Comparison of ENCODE assay signal across 2 cellular contexts in the genomic region with DNA sequence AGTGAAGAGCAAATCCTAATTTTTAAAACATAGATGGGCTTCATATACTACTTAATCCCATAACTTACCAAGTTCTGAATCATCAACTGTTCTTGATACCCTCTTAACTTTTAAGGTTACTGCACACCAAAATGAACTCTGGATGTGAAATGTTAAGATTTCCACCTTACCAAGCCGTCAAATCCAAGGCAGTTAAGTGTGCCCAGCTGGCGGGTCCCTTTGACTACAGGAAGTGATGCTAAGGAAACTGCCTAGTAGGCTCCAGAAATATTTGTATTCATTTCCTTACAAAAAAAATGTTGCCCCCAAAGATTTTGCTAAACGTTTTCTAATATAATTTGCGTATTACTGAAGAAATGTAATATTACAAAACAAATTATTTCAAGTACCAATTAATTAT.
TF ChIP-seq lines count a peak whose summit lies in the region.

No MANE protein-coding gene starts in this region.

TF ChIP-seq in HCT116, 20 proteins besides CTCF, POLR2A, EP300 and RAD21:
- TF ChIP-seq ZFX (IDR thresholded peaks at IDR 0.05) (no peak), CEBPB (IDR thresholded peaks at IDR 0.05; ENCODE audit: low read depth) (no peak), SP1 (IDR thresholded peaks at IDR 0.05; ENCODE audit: low read depth) (no peak), SRF (IDR thresholded peaks at IDR 0.05; ENCODE audit: low read depth) (no peak), REST (IDR thresholded peaks at IDR 0.05; ENCODE audit: low read depth) (no peak), EZH2 (IDR thresholded peaks at IDR 0.05) (no peak), YY1 (IDR thresholded peaks at IDR 0.05; ENCODE audit: extremely low read depth, insufficient replicate concordance, low read depth, low read length) (no peak), SIN3A (IDR thresholded peaks at IDR 0.05; ENCODE audit: low read depth) (no peak), ZNF274 (IDR thresholded peaks at IDR 0.05; ENCODE audit: low read depth, low read length) (no peak), ELF1 (IDR thresholded peaks at IDR 0.05; ENCODE audit: borderline replicate concordance, low read depth) (no peak), FOSL1 (IDR thresholded peaks at IDR 0.05; ENCODE audit: low read depth) (no peak), ZBTB33 (IDR thresholded peaks at IDR 0.05; ENCODE audit: extremely low read depth, insufficient replicate concordance, low read length) (no peak), TCF7L2 (IDR thresholded peaks at IDR 0.05; ENCODE audit: borderline replicate concordance, extremely low read depth, insufficient read depth, insufficient read length) (no peak)
- TF ChIP-seq, protein P1, sequence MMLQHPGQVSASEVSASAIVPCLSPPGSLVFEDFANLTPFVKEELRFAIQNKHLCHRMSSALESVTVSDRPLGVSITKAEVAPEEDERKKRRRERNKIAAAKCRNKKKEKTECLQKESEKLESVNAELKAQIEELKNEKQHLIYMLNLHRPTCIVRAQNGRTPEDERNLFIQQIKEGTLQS (IDR thresholded peaks at IDR 0.05) = no peak
- TF ChIP-seq, protein P2, sequence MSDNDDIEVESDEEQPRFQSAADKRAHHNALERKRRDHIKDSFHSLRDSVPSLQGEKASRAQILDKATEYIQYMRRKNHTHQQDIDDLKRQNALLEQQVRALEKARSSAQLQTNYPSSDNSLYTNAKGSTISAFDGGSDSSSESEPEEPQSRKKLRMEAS (IDR thresholded peaks at IDR 0.05) = no peak

TF ChIP-seq in GM12878, 131 proteins besides CTCF, POLR2A, EP300 and RAD21:
- no peak for TF ChIP-seq CEBPB (IDR thresholded peaks at IDR 0.05; ENCODE audit: borderline replicate concordance in 1 of 2, low read depth in 2 of 2, low read length in 2 of 2)
- TF ChIP-seq GATAD2B (conservative IDR thresholded peaks at IDR 0.05; ENCODE audit: low read depth) = no peak
- TF ChIP-seq ZNF622 (IDR thresholded peaks at IDR 0.05) = no peak
- no peak for TF ChIP-seq HDGF (IDR thresholded peaks at IDR 0.05)
- TF ChIP-seq SMARCA5 (IDR thresholded peaks at IDR 0.05) = no peak
- TF ChIP-seq NR2C1 (IDR thresholded peaks at IDR 0.05) = no peak
- TF ChIP-seq CHD4 (IDR thresholded peaks at IDR 0.05) = no peak
- no peak for TF ChIP-seq STAT1 (conservative IDR thresholded peaks at IDR 0.05)
- TF ChIP-seq SREBF1 (IDR thresholded peaks at IDR 0.05; ENCODE audit: low read length) = no peak
- no peak for TF ChIP-seq CREM (IDR thresholded peaks at IDR 0.05; ENCODE audit: low read depth)
- no peak for TF ChIP-seq ZBED1 (IDR thresholded peaks at IDR 0.05; ENCODE audit: borderline replicate concordance)
- TF ChIP-seq EED (IDR thresholded peaks at IDR 0.05; ENCODE audit: low read depth) = no peak
- TF ChIP-seq KLF5 (IDR thresholded peaks at IDR 0.05; ENCODE audit: partially characterized antibody) = no peak
- TF ChIP-seq LARP7 (IDR thresholded peaks at IDR 0.05) = no peak
- TF ChIP-seq, protein P2 (IDR thresholded peaks at IDR 0.05; ENCODE audit: low read depth, low read length) = no peak
- no peak for TF ChIP-seq ZNF274 (IDR thresholded peaks at IDR 0.05; ENCODE audit: insufficient read depth, insufficient read length)
- TF ChIP-seq RB1 (IDR thresholded peaks at IDR 0.05; ENCODE audit: borderline replicate concordance) = no peak
- no peak for TF ChIP-seq KDM1A (IDR thresholded peaks at IDR 0.05; ENCODE audit: borderline replicate concordance)
